Comparison of ENCODE assay signal across 15 cellular contexts in genomic region chr10:126199221-126199998, GRCh38.
A peak's percentile ranks its signal among the peaks of the same experiment; 100 is the strongest.
DNase-seq lines count a peak whose midpoint lies in the region; ATAC-seq and TF ChIP-seq lines count a peak whose summit lies in the region.
"Had no signal": no experiment of that assay in that cellular context is flagged by ENCODE, and none has a peak within 500 bp of the region (broad histone marks: within the 10 kb centered on the region; RNA-seq: fewer than 3 reads in every experiment).

No MANE protein-coding gene starts in this region.

- CTCF ChIA-PET in PC-3 (lab: Charles Lee) = no interaction called here

- H3K27me3 ChIP-seq in PC-3 (ENCODE audit: low read length) (no peaks in the 10 kb centered on the region), thyroid gland (no peaks in the 10 kb centered on the region)
- H3K27me3 ChIP-seq: upper lobe of left lung had no signal

- H3K4me2 ChIP-seq in PC-3 (ENCODE audit: low read length) = peak overlapping the region; percentile 65

- H3K79me2 ChIP-seq in PC-3 (ENCODE audit: low read length) = no peaks in the 10 kb centered on the region

- 91 to 96% methylated on average over 13 of the region's 13 CpGs for WGBS in thyroid gland, 2 donors

- H3K9me3 Mint-ChIP-seq in osteocyte (ENCODE audit: unreplicated experiment) = no peaks in the 10 kb centered on the region
- H3K9me3 Mint-ChIP-seq: memory B cell had no signal

- no peak overlapping the region for H3K4me3 Mint-ChIP-seq in osteocyte (ENCODE audit: unreplicated experiment)
- H3K4me3 Mint-ChIP-seq: memory B cell had no signal

- DNase-seq in GM03348 (ENCODE audit: low spot score) (peak; percentile 58), PC-3 (peak; percentile 94), cardiac fibroblast (ENCODE audit: low read depth in 2 of 2) (peak; percentile 94 to 99), osteocyte (ENCODE audit: extremely low spot score, unreplicated experiment) (no peak), thyroid gland (no peak), coronary artery (ENCODE audit: low spot score) (no peak)
- DNase-seq: activated CD4-positive, alpha-beta T cell treated with anti-CD3 and anti-CD28 coated beads for 4 hours; DMS 273 treated with DMSO at 0.1 percent for 48 hours; upper lobe of left lung had no signal

- intact Hi-C loops in PC-3 (cut with micrococcal nuclease) = loop anchor here (1.0 to 5.0 kb wide), 2 partner anchors 178 to 217 kb away; no protein-coding TSS in a partner anchor
- intact Hi-C loops in thyroid gland (cut with DNase I) = no loop called here

- no peaks in the 10 kb centered on the region for H3K9me2 ChIP-seq in PC-3 (replicated peaks; ENCODE audit: low read length)

- H3K27ac ChIP-seq in PC-3 (ENCODE audit: low read length) (peak overlapping the region; percentile 88), thyroid gland (no peak overlapping the region), coronary artery (no peak overlapping the region)
- H3K27ac ChIP-seq: psoas muscle, upper lobe of left lung had no signal

- H3F3A ChIP-seq in PC-3 (ENCODE audit: low read length, unreplicated experiment) = no peaks in the 10 kb centered on the region

- no peak overlapping the region for H3K4me3 ChIP-seq in PC-3 (ENCODE audit: low read length)
- H3K4me3 ChIP-seq in cardiac fibroblast (replicated peaks in 1 of 2; ENCODE audit: low read depth in 2 of 2, low read length in 2 of 2) = no peak overlapping the region
- no peak overlapping the region for H3K4me3 ChIP-seq in thyroid gland (replicated peaks in 1 of 3)
- H3K4me3 ChIP-seq in coronary artery = no peak overlapping the region
- H3K4me3 ChIP-seq: psoas muscle, upper lobe of left lung had no signal

- TF ChIP-seq CTCF in PC-3 (conservative IDR thresholded peaks at IDR 0.05; ENCODE audit: low read depth, low read length) = no peak
- no peak for TF ChIP-seq CTCF in cardiac fibroblast (IDR thresholded peaks at IDR 0.05; ENCODE audit: low read depth, low read length)
- TF ChIP-seq CTCF in osteocyte (IDR thresholded peaks at IDR 0.05) = no peak
- TF ChIP-seq CTCF in thyroid gland (IDR thresholded peaks at IDR 0.05) = no peak
- TF ChIP-seq CTCF in coronary artery (IDR thresholded peaks at IDR 0.05) = no peak

- no peaks in the 10 kb centered on the region for H3K36me3 ChIP-seq in PC-3 (ENCODE audit: low read depth, low read length)
- no peaks in the 10 kb centered on the region for H3K36me3 ChIP-seq in thyroid gland
- H3K36me3 ChIP-seq: upper lobe of left lung had no signal

- H3K27me3 Mint-ChIP-seq in osteocyte (ENCODE audit: unreplicated experiment) = no peaks in the 10 kb centered on the region
- H3K27me3 Mint-ChIP-seq: memory B cell had no signal

- no peak for TF ChIP-seq POLR2A in thyroid gland (IDR thresholded peaks at IDR 0.05)

- peak; percentile 94 for ATAC-seq in PC-3
- ATAC-seq in HG03521 (IDR thresholded peaks at IDR 0.05; ENCODE audit: unreplicated experiment) = no peak
- no peak for ATAC-seq in HG03175 (IDR thresholded peaks at IDR 0.05; ENCODE audit: unreplicated experiment)
- ATAC-seq: psoas muscle, Right ventricle myocardium inferior had no signal

- peaks cover 51% of the 10 kb centered on the region for H3K4me1 Mint-ChIP-seq in osteocyte (ENCODE audit: unreplicated experiment)
- H3K4me1 Mint-ChIP-seq: memory B cell had no signal

- no peaks in the 10 kb centered on the region for H4K20me1 ChIP-seq in PC-3 (ENCODE audit: low read length)

- no peaks in the 10 kb centered on the region for H3K9me3 ChIP-seq in PC-3 (ENCODE audit: low read length)
- H3K9me3 ChIP-seq in thyroid gland = no peaks in the 10 kb centered on the region
- H3K9me3 ChIP-seq: psoas muscle, upper lobe of left lung had no signal

- peak overlapping the region; percentile 19; the same call in 1 of the 2 replicates for H2AFZ ChIP-seq in PC-3 (ENCODE audit: low read length)

- BruUV-seq in PC-3 (replicated peaks; lab: Mats Ljungman, UMichigan) = no TSS peak

- POLR2A ChIA-PET in PC-3 (lab: Charles Lee; ENCODE audit: unreplicated experiment) = no interaction called here

- peak overlapping the region; percentile 48 for H3K9ac ChIP-seq in PC-3 (ENCODE audit: low read length)

- H3K27ac Mint-ChIP-seq in osteocyte (ENCODE audit: unreplicated experiment) = peak overlapping the region; percentile 87
- H3K27ac Mint-ChIP-seq: activated T-helper 2 cell treated with anti-CD3 and anti-CD28 coated beads, Interferon-gamma antibody, Interleukin-2, Interleukin-4, amounts not matched to agents 10 μg/mL and 5 μg/mL and 100 μg/mL, durations not matched to agents 14 hours and 24 hours and 36 hours; memory B cell had no signal

- no peaks in the 10 kb centered on the region for H3K36me3 Mint-ChIP-seq in osteocyte (ENCODE audit: unreplicated experiment)
- H3K36me3 Mint-ChIP-seq: memory B cell had no signal

- H3K4me1 ChIP-seq in PC-3 (ENCODE audit: insufficient read depth, low read length) = peaks cover 22% of the 10 kb centered on the region
- H3K4me1 ChIP-seq in thyroid gland = no peaks in the 10 kb centered on the region
- H3K4me1 ChIP-seq: psoas muscle, upper lobe of left lung had no signal

Comparison
In these comparisons a context has a peak if more than half of its experiments do, and no peak if none do; other contexts are left out.
1. DNase-seq: peak in GM03348 (single experiment), PC-3 (single experiment) and cardiac fibroblast (2 of 2); none in osteocyte (single experiment), thyroid gland (0 of 2) and coronary artery (single experiment).